24 cellular contexts compared by ENCODE assay signal in the genomic region with DNA sequence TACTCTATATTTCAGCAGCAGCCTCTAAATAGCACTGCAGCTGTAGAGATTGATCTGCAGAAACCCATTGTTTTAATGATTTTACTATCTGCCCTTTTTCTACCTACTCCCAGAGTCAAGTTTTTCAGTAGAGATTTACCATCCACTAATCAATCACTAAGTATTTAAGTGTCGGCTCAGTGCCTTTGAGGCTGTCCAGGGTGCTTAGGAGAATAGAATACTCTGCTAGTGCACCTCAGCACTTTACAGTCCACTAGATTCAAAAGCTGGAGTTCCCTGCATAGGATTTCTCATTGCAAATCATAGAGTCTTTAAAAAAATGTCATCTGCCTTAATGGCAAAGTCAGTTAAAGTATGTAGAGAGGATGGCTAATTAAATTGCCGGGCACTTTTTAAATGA. TPM values are rescaled to one million over a fixed set of nuclear protein-coding genes. Genes with fewer than 3 reads are reported as not detected.
DNase-seq lines count a peak whose midpoint lies in the region; ATAC-seq and TF ChIP-seq lines count a peak whose summit lies in the region.
"Had no signal": no experiment of that assay in that cellular context is flagged by ENCODE, and none has a peak within 500 bp of the region (broad histone marks: within the 10 kb centered on the region; RNA-seq: fewer than 3 reads in every experiment).

No MANE protein-coding gene starts in this region.

- no peaks in the 10 kb centered on the region for H3K36me3 Mint-ChIP-seq in GM23338 (ENCODE audit: low read depth)

- ATAC-seq in GM23338 (no peak), gastroesophageal sphincter (no peak)

- no peaks in the 10 kb centered on the region for H3K9me2 ChIP-seq in GM23338 (ENCODE audit: insufficient read depth)

- H3K4me1 ChIP-seq in GM23338 (ENCODE audit: insufficient read depth) (0 out of 2 replicates have a peak, but pooled peaks cover 5% of the 10 kb centered on the region), mesenchymal stem cell (ENCODE audit: control insufficient read depth, insufficient read depth, low read depth, low read length) (peaks cover 3% of the 10 kb centered on the region), gastroesophageal sphincter (no peaks in the 10 kb centered on the region)

- H2BK5ac ChIP-seq in mesenchymal stem cell (ENCODE audit: low read depth, low read length, poor library complexity, severe bottlenecking) = no peak overlapping the region

- no peak overlapping the region for H3K27ac Mint-ChIP-seq in GM23338
- H3K27ac Mint-ChIP-seq: CD4-positive, alpha-beta T cell had no signal

- no peaks in the 10 kb centered on the region for H4K20me1 ChIP-seq in GM23338 (replicated peaks; ENCODE audit: insufficient read depth)
- H4K20me1 ChIP-seq: BLaER1 treated with 17β-estradiol and CSF1 and Interleukin-3, amounts not matched to agents 10 nM and 100 nM had no signal

- no peak overlapping the region for H2AK5ac ChIP-seq in mesenchymal stem cell (ENCODE audit: low read length, severe bottlenecking)

- 83% methylated on average over 1 of the region's 2 CpGs for WGBS in mesenchymal stem cell
- WGBS in gastroesophageal sphincter (ENCODE audit: low coverage in 1 of 2), 2 donors = 40 to 57% methylated on average over 1 to 2 of the region's 2 CpGs

- no peak overlapping the region for H3K9ac ChIP-seq in mesenchymal stem cell (ENCODE audit: low read length)
- H3K9ac ChIP-seq: BLaER1 treated with 17β-estradiol and CSF1 and Interleukin-3, amounts not matched to agents 10 nM and 100 nM had no signal

- H3K4ac ChIP-seq in mesenchymal stem cell (ENCODE audit: low read depth in 1 of 2, low read length in 2 of 2) = no peak overlapping the region

- H2AFZ ChIP-seq in GM23338 (no peak overlapping the region), mesenchymal stem cell (ENCODE audit: low read depth, low read length) (no peak overlapping the region)

- no peak overlapping the region for H2BK12ac ChIP-seq in mesenchymal stem cell (ENCODE audit: low read length in 2 of 2)

- peaks cover 8% of the 10 kb centered on the region for H3K4me1 Mint-ChIP-seq in GM23338

- H3K4me3 Mint-ChIP-seq in GM23338 = no peak overlapping the region
- H3K4me3 Mint-ChIP-seq: CD4-positive, alpha-beta T cell had no signal

- no peak overlapping the region for H4K91ac ChIP-seq in mesenchymal stem cell (ENCODE audit: low read length)

- H3F3A ChIP-seq in GM23338 (replicated peaks; ENCODE audit: low read depth) = no peaks in the 10 kb centered on the region

- H3K9me3 Mint-ChIP-seq in GM23338 = no peaks in the 10 kb centered on the region
- H3K9me3 Mint-ChIP-seq: CD4-positive, alpha-beta T cell had no signal

- H3K23ac ChIP-seq in mesenchymal stem cell (ENCODE audit: low read length in 2 of 2) = no peak overlapping the region

- no peak overlapping the region for H2BK120ac ChIP-seq in mesenchymal stem cell (ENCODE audit: low read depth, low read length)

- no peak overlapping the region for H3K18ac ChIP-seq in mesenchymal stem cell (ENCODE audit: low read depth in 1 of 2, low read length in 2 of 2)

- no peak overlapping the region for H3K14ac ChIP-seq in mesenchymal stem cell (ENCODE audit: low read length in 2 of 2)

- peaks cover 2% of the 10 kb centered on the region for H3K27me3 Mint-ChIP-seq in GM23338 (ENCODE audit: insufficient read depth, low read depth, poor library complexity)
- H3K27me3 Mint-ChIP-seq: CD4-positive, alpha-beta T cell had no signal

- TF ChIP-seq CTCF in GM23338 (conservative IDR thresholded peaks at IDR 0.05; ENCODE audit: low read depth in 2 of 2) = no peak
- TF ChIP-seq CTCF in gastroesophageal sphincter (IDR thresholded peaks at IDR 0.05) = no peak
- no peak for TF ChIP-seq CTCF in GM20000 (IDR thresholded peaks at IDR 0.05; ENCODE audit: extremely low read depth, missing control alignments)

- H3K27ac ChIP-seq in GM23338 (ENCODE audit: low read depth) = no peak overlapping the region
- H3K27ac ChIP-seq in mesenchymal stem cell (ENCODE audit: low read length, poor library complexity, severe bottlenecking) = peak overlapping the region; percentile 29
- H3K27ac ChIP-seq in gastroesophageal sphincter = no peak overlapping the region
- H3K27ac ChIP-seq: BLaER1 treated with 17β-estradiol and CSF1 and Interleukin-3, amounts not matched to agents 10 nM and 100 nM; SJSA1 had no signal

- no peaks in the 10 kb centered on the region for H3K9me3 ChIP-seq in mesenchymal stem cell (ENCODE audit: control insufficient read depth, low read length)
- H3K9me3 ChIP-seq in gastroesophageal sphincter = no peaks in the 10 kb centered on the region
- H3K9me3 ChIP-seq: BLaER1 treated with 17β-estradiol and CSF1 and Interleukin-3, amounts not matched to agents 10 nM and 100 nM; SJSA1 had no signal

- H3K79me1 ChIP-seq in mesenchymal stem cell (replicated peaks; ENCODE audit: low read length, poor library complexity, severe bottlenecking) = peaks cover 5% of the 10 kb centered on the region

- peak; percentile 6 for DNase-seq in NCI-H2171 treated with DMSO at 0.1 percent for 48 hours (lab: John Stamatoyannopoulos, UW)
- DNase-seq in NCI-H2171 (lab: John Stamatoyannopoulos, UW) = no peak
- DNase-seq in GM23338 (ENCODE audit: low spot score) = no peak
- peak; percentile 59 for DNase-seq in SK-N-DZ (ENCODE audit: low spot score)
- no peak for DNase-seq in mesenchymal stem cell
- no peak for DNase-seq in NCI-H748 treated with DMSO at 0.1 percent for 48 hours (lab: John Stamatoyannopoulos, UW)
- no peak for DNase-seq in GM20000 (ENCODE audit: low spot score)
- DNase-seq: AML-193; CD4-positive, alpha-beta T cell; DMS53; GOT3; HCEC 1CT; NCI-H1092 treated with DMSO at 0.1 percent for 48 hours; NCI-H146; NCI-H1930; NCI-H2107; NCI-H226; NCI-H510A treated with DMSO at 0.1 percent for 48 hours; NCI-H774; Right ventricle myocardium superior; RPMI8226 had no signal

- H4K8ac ChIP-seq in mesenchymal stem cell (ENCODE audit: low read length) = no peak overlapping the region

- H3K4me3 ChIP-seq in GM23338 (no peak overlapping the region), mesenchymal stem cell (ENCODE audit: insufficient read depth in 1 of 2, low read depth in 1 of 2, low read length in 2 of 2) (no peak overlapping the region), gastroesophageal sphincter (no peak overlapping the region)
- H3K4me3 ChIP-seq: BLaER1 treated with 17β-estradiol and CSF1 and Interleukin-3, amounts not matched to agents 10 nM and 100 nM; SJSA1 had no signal

- no peak for TF ChIP-seq EP300 in gastroesophageal sphincter (IDR thresholded peaks at IDR 0.05)

- TF ChIP-seq POLR2A in gastroesophageal sphincter (IDR thresholded peaks at IDR 0.05) = no peak

- no peaks in the 10 kb centered on the region for H3K36me3 ChIP-seq in GM23338 (ENCODE audit: insufficient read depth)
- peaks cover 0 to 13% of the 10 kb centered on the region in 2 experiments for H3K36me3 ChIP-seq in mesenchymal stem cell (ENCODE audit: control insufficient read depth in 1 of 2, insufficient read depth in 2 of 2, low read depth in 1 of 2, low read length in 2 of 2)
- H3K36me3 ChIP-seq in gastroesophageal sphincter = peaks cover 0 to 39% of the 10 kb centered on the region in 2 donors
- H3K36me3 ChIP-seq: SJSA1 had no signal

- H2BK15ac ChIP-seq in mesenchymal stem cell (ENCODE audit: low read depth, poor library complexity, severe bottlenecking) = no peak overlapping the region

- H3K79me2 ChIP-seq in GM23338 (replicated peaks; ENCODE audit: insufficient read depth) = no peaks in the 10 kb centered on the region

- H3K27me3 ChIP-seq in GM23338 (ENCODE audit: insufficient read depth) (no peaks in the 10 kb centered on the region), mesenchymal stem cell (ENCODE audit: control insufficient read depth in 1 of 2, insufficient read depth in 1 of 2, low read length in 2 of 2) (no peaks in the 10 kb centered on the region), gastroesophageal sphincter (no peaks in the 10 kb centered on the region)
- H3K27me3 ChIP-seq: BLaER1 treated with 17β-estradiol and CSF1 and Interleukin-3, amounts not matched to agents 10 nM and 100 nM; SJSA1 had no signal

- H3K4me2 ChIP-seq in GM23338 (no peak overlapping the region), mesenchymal stem cell (ENCODE audit: low read length, poor library complexity, severe bottlenecking) (no peak overlapping the region)
- H3K4me2 ChIP-seq: BLaER1 treated with 17β-estradiol and CSF1 and Interleukin-3, amounts not matched to agents 10 nM and 100 nM had no signal

TF ChIP-seq in GM23338, 12 proteins besides CTCF, POLR2A, EP300 and RAD21 (continues in another document):
- TF ChIP-seq ZNF331 (CRISPR knock-in tag; IDR thresholded peaks at IDR 0.05; ENCODE audit: low read depth) = no peak

RNA-seq across cellular contexts. Expression of a gene that starts 29.6 kb away (rescaled TPM):
- total RNA-seq in GM23338 (2014; rRNA removed; shearing (Covaris generic)) = 44.6 and 46.2 TPM in 2 replicates
- 25.0 and 34.3 TPM in 2 replicates for polyA plus RNA-seq in GM23338 (2016; fragmentation: Nextera tagmentation; extraction: Ambion mirVana)
- polyA plus RNA-seq in SK-N-DZ (2014; cell fraction: cytosol; rRNA removed) = 21.0 and 23.3 TPM in 2 replicates
- polyA plus RNA-seq in SK-N-DZ (2014; cell fraction: nucleus; rRNA removed) = 98.2 and 99.4 TPM in 2 replicates
- polyA plus RNA-seq in mesenchymal stem cell (2013, experiment 1 of 2) = 12.7 TPM
- polyA plus RNA-seq in mesenchymal stem cell (2013, experiment 2 of 2) = 12.7 TPM
- 10 to 100 TPM; 14.7 to 39.7 (median 20.5) TPM for total RNA-seq in gastroesophageal sphincter

RNA-seq across cellular contexts. Expression of a gene that starts 34.9 kb away (rescaled TPM):
- 17.9 and 22.4 TPM in 2 replicates for total RNA-seq in GM23338 (2014; rRNA removed; shearing (Covaris generic))
- polyA plus RNA-seq in GM23338 (2016; fragmentation: Nextera tagmentation; extraction: Ambion mirVana) = 8.7 and 11.3 TPM in 2 replicates
- polyA plus RNA-seq in SK-N-DZ (2014; cell fraction: cytosol; rRNA removed) = 10.8 and 11.2 TPM in 2 replicates
- 10.6 TPM in 2 replicates for polyA plus RNA-seq in SK-N-DZ (2014; cell fraction: nucleus; rRNA removed)
- polyA plus RNA-seq in mesenchymal stem cell (2013, experiment 1 of 2) = 5.6 TPM
- 5.5 TPM for polyA plus RNA-seq in mesenchymal stem cell (2013, experiment 2 of 2)
- total RNA-seq in gastroesophageal sphincter = 10 to 100 TPM in 3 of 4 donors, 1 to 10 TPM in 1; 9.5 to 15.3 (median 11.5) TPM

Comparison
In these comparisons a context has a peak if more than half of its experiments do, and no peak if none do; other contexts are left out.
1. DNase-seq: peak in NCI-H2171 treated with DMSO at 0.1 percent for 48 hours (single experiment) and SK-N-DZ (single experiment); none in NCI-H2171 (single experiment), GM23338 (single experiment), mesenchymal stem cell (single experiment), NCI-H748 treated with DMSO at 0.1 percent for 48 hours (single experiment) and GM20000 (single experiment).